Comparison of ENCODE assay signal across 1 cellular context in genomic region chr17:45783593-45784292, GRCh38.
TF ChIP-seq lines count a peak whose summit lies in the region.

No MANE protein-coding gene starts in this region.

TF ChIP-seq in HEK293, 187 proteins besides CTCF, POLR2A, EP300 and RAD21 (continued from another document and continues in another):
- TF ChIP-seq ZEB2 (tag by site-specific recombination; IDR thresholded peaks at IDR 0.05) (peak; percentile 51; the same call in 1 of the 2 replicates), ZNF791 (tag by site-specific recombination; IDR thresholded peaks at IDR 0.05) (no peak), GLI2 (tag by site-specific recombination; IDR thresholded peaks at IDR 0.05; ENCODE audit: borderline replicate concordance, low read depth) (no peak), ZBTB17 (tag by site-specific recombination; IDR thresholded peaks at IDR 0.05) (0 out of 2 replicates have a peak, but pooled peaks have one; percentile 41), ZNF19 (tag by site-specific recombination; IDR thresholded peaks at IDR 0.05; ENCODE audit: low read depth) (no peak), ZNF530 (tag by site-specific recombination; IDR thresholded peaks at IDR 0.05; ENCODE audit: low read depth) (no peak), ZNF558 (tag by site-specific recombination; IDR thresholded peaks at IDR 0.05) (no peak), ZNF202 (tag by site-specific recombination; IDR thresholded peaks at IDR 0.05; ENCODE audit: borderline replicate concordance) (no peak), ZBTB10 (tag by site-specific recombination; IDR thresholded peaks at IDR 0.05) (peak; percentile 73; the same call in 1 of the 2 replicates), SP3 (tag by site-specific recombination; IDR thresholded peaks at IDR 0.05) (peak; percentile 82), ZNF548 (tag by site-specific recombination; IDR thresholded peaks at IDR 0.05) (no peak), KLF16 (tag by site-specific recombination; IDR thresholded peaks at IDR 0.05) (no peak), PRDM1 (tag by site-specific recombination; IDR thresholded peaks at IDR 0.05) (no peak), ELK4 (IDR thresholded peaks at IDR 0.05; ENCODE audit: borderline replicate concordance, low read depth, low read length) (no peak), ZBTB26 (tag by site-specific recombination; optimal IDR thresholded peaks at IDR 0.05) (peak; percentile 65), OSR2 (tag by site-specific recombination; IDR thresholded peaks at IDR 0.05) (no peak), ZNF658 (tag by site-specific recombination; IDR thresholded peaks at IDR 0.05) (no peak), ZNF26 (tag by site-specific recombination; IDR thresholded peaks at IDR 0.05) (no peak), GLIS1 (tag by site-specific recombination; IDR thresholded peaks at IDR 0.05) (no peak), TRIM28 (IDR thresholded peaks at IDR 0.05; ENCODE audit: borderline replicate concordance, low read length) (no peak), ZNF561 (tag by site-specific recombination; IDR thresholded peaks at IDR 0.05; ENCODE audit: borderline replicate concordance) (peak; percentile 19; the same call in 1 of the 2 replicates), ZNF16 (tag by site-specific recombination; IDR thresholded peaks at IDR 0.05; ENCODE audit: low read depth) (no peak), ZNF350 (tag by site-specific recombination; IDR thresholded peaks at IDR 0.05) (no peak), ZNF707 (tag by site-specific recombination; IDR thresholded peaks at IDR 0.05) (no peak), ZNF324 (tag by site-specific recombination; IDR thresholded peaks at IDR 0.05) (no peak), ZNF629 (tag by site-specific recombination; IDR thresholded peaks at IDR 0.05) (no peak; the same call in 1 of the 2 replicates), ZNF571 (tag by site-specific recombination; IDR thresholded peaks at IDR 0.05) (no peak), ZNF221 (tag by site-specific recombination; IDR thresholded peaks at IDR 0.05; ENCODE audit: borderline replicate concordance) (no peak), ZSCAN4 (tag by site-specific recombination; IDR thresholded peaks at IDR 0.05) (no peak), ZBTB21 (tag by site-specific recombination; IDR thresholded peaks at IDR 0.05) (no peak), ZNF174 (tag by site-specific recombination; IDR thresholded peaks at IDR 0.05) (no peak), KLF10 (tag by site-specific recombination; IDR thresholded peaks at IDR 0.05) (no peak), ZNF488 (tag by site-specific recombination; IDR thresholded peaks at IDR 0.05) (no peak), ZNF654 (tag by site-specific recombination; IDR thresholded peaks at IDR 0.05; ENCODE audit: low read depth) (no peak)
- TF ChIP-seq, protein P1, sequence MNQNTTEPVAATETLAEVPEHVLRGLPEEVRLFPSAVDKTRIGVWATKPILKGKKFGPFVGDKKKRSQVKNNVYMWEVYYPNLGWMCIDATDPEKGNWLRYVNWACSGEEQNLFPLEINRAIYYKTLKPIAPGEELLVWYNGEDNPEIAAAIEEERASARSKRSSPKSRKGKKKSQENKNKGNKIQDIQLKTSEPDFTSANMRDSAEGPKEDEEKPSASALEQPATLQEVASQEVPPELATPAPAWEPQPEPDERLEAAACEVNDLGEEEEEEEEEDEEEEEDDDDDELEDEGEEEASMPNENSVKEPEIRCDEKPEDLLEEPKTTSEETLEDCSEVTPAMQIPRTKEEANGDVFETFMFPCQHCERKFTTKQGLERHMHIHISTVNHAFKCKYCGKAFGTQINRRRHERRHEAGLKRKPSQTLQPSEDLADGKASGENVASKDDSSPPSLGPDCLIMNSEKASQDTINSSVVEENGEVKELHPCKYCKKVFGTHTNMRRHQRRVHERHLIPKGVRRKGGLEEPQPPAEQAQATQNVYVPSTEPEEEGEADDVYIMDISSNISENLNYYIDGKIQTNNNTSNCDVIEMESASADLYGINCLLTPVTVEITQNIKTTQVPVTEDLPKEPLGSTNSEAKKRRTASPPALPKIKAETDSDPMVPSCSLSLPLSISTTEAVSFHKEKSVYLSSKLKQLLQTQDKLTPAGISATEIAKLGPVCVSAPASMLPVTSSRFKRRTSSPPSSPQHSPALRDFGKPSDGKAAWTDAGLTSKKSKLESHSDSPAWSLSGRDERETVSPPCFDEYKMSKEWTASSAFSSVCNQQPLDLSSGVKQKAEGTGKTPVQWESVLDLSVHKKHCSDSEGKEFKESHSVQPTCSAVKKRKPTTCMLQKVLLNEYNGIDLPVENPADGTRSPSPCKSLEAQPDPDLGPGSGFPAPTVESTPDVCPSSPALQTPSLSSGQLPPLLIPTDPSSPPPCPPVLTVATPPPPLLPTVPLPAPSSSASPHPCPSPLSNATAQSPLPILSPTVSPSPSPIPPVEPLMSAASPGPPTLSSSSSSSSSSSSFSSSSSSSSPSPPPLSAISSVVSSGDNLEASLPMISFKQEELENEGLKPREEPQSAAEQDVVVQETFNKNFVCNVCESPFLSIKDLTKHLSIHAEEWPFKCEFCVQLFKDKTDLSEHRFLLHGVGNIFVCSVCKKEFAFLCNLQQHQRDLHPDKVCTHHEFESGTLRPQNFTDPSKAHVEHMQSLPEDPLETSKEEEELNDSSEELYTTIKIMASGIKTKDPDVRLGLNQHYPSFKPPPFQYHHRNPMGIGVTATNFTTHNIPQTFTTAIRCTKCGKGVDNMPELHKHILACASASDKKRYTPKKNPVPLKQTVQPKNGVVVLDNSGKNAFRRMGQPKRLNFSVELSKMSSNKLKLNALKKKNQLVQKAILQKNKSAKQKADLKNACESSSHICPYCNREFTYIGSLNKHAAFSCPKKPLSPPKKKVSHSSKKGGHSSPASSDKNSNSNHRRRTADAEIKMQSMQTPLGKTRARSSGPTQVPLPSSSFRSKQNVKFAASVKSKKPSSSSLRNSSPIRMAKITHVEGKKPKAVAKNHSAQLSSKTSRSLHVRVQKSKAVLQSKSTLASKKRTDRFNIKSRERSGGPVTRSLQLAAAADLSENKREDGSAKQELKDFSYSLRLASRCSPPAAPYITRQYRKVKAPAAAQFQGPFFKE (tag by site-specific recombination; IDR thresholded peaks at IDR 0.05; ENCODE audit: borderline replicate concordance): no peak
- TF ChIP-seq, protein P2, sequence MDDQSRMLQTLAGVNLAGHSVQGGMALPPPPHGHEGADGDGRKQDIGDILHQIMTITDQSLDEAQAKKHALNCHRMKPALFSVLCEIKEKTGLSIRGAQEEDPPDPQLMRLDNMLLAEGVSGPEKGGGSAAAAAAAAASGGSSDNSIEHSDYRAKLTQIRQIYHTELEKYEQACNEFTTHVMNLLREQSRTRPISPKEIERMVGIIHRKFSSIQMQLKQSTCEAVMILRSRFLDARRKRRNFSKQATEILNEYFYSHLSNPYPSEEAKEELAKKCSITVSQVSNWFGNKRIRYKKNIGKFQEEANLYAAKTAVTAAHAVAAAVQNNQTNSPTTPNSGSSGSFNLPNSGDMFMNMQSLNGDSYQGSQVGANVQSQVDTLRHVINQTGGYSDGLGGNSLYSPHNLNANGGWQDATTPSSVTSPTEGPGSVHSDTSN (CRISPR knock-in tag; IDR thresholded peaks at IDR 0.05): no peak
- TF ChIP-seq, protein P3, sequence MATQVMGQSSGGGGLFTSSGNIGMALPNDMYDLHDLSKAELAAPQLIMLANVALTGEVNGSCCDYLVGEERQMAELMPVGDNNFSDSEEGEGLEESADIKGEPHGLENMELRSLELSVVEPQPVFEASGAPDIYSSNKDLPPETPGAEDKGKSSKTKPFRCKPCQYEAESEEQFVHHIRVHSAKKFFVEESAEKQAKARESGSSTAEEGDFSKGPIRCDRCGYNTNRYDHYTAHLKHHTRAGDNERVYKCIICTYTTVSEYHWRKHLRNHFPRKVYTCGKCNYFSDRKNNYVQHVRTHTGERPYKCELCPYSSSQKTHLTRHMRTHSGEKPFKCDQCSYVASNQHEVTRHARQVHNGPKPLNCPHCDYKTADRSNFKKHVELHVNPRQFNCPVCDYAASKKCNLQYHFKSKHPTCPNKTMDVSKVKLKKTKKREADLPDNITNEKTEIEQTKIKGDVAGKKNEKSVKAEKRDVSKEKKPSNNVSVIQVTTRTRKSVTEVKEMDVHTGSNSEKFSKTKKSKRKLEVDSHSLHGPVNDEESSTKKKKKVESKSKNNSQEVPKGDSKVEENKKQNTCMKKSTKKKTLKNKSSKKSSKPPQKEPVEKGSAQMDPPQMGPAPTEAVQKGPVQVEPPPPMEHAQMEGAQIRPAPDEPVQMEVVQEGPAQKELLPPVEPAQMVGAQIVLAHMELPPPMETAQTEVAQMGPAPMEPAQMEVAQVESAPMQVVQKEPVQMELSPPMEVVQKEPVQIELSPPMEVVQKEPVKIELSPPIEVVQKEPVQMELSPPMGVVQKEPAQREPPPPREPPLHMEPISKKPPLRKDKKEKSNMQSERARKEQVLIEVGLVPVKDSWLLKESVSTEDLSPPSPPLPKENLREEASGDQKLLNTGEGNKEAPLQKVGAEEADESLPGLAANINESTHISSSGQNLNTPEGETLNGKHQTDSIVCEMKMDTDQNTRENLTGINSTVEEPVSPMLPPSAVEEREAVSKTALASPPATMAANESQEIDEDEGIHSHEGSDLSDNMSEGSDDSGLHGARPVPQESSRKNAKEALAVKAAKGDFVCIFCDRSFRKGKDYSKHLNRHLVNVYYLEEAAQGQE (tag by site-specific recombination; IDR thresholded peaks at IDR 0.05): no peak
- TF ChIP-seq, protein P4, sequence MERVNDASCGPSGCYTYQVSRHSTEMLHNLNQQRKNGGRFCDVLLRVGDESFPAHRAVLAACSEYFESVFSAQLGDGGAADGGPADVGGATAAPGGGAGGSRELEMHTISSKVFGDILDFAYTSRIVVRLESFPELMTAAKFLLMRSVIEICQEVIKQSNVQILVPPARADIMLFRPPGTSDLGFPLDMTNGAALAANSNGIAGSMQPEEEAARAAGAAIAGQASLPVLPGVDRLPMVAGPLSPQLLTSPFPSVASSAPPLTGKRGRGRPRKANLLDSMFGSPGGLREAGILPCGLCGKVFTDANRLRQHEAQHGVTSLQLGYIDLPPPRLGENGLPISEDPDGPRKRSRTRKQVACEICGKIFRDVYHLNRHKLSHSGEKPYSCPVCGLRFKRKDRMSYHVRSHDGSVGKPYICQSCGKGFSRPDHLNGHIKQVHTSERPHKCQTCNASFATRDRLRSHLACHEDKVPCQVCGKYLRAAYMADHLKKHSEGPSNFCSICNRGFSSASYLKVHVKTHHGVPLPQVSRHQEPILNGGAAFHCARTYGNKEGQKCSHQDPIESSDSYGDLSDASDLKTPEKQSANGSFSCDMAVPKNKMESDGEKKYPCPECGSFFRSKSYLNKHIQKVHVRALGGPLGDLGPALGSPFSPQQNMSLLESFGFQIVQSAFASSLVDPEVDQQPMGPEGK (tag by site-specific recombination; IDR thresholded peaks at IDR 0.05): peak; percentile 51
